ENCODE assay signal across 1 cellular context in the genomic region with DNA sequence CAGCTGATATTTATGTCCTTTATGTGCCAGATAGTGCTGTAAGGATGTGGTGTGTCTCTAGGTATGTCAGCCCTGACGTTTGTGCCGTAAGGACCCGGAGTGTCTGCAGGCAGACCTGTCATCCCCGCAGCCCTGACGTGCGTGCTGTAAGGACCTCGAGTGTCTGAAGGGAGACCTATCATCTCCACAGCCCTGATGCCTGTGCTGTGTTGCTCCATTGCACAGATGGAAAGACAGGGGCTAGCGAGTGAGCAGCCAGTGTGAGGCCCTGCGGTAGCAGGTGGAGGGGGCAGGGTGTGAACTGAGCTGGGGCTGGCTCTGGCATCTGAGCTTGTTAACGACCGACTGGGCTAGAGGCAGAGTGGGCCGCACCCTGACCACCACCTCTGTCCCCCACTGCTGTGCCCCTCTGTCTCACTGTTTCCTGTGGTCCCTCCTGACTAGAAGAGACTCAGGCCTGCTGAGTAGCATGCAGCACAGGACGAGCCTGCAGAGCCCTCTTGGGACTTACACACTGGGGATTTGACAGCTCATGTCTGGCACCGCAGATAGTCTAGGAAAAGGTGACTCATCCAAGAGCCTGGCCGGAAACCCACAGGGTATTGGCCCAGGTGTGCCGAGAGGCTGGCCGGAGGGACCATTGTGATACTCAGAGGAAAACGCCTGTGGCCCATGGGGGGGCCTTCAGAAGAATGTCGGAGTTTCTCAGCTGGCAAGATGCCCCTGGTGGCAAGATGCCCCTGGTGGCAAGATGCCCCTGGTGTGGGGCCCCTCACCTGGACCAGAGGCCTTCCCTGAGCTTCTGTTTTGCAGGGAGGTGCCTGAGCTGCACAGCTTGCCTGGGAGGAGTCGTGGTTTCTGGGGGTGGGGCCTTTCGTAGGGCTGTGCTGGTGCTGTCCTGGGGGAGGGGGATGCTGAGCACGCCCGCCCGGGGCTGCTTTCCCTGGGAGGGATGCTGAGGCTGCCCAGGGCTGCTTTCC.
TF ChIP-seq lines count a peak whose summit lies in the region.

No MANE protein-coding gene starts in this region.

TF ChIP-seq in K562, 482 proteins besides CTCF, POLR2A, EP300 and RAD21 (continued from another document and continues in another):
- TF ChIP-seq, protein P1, sequence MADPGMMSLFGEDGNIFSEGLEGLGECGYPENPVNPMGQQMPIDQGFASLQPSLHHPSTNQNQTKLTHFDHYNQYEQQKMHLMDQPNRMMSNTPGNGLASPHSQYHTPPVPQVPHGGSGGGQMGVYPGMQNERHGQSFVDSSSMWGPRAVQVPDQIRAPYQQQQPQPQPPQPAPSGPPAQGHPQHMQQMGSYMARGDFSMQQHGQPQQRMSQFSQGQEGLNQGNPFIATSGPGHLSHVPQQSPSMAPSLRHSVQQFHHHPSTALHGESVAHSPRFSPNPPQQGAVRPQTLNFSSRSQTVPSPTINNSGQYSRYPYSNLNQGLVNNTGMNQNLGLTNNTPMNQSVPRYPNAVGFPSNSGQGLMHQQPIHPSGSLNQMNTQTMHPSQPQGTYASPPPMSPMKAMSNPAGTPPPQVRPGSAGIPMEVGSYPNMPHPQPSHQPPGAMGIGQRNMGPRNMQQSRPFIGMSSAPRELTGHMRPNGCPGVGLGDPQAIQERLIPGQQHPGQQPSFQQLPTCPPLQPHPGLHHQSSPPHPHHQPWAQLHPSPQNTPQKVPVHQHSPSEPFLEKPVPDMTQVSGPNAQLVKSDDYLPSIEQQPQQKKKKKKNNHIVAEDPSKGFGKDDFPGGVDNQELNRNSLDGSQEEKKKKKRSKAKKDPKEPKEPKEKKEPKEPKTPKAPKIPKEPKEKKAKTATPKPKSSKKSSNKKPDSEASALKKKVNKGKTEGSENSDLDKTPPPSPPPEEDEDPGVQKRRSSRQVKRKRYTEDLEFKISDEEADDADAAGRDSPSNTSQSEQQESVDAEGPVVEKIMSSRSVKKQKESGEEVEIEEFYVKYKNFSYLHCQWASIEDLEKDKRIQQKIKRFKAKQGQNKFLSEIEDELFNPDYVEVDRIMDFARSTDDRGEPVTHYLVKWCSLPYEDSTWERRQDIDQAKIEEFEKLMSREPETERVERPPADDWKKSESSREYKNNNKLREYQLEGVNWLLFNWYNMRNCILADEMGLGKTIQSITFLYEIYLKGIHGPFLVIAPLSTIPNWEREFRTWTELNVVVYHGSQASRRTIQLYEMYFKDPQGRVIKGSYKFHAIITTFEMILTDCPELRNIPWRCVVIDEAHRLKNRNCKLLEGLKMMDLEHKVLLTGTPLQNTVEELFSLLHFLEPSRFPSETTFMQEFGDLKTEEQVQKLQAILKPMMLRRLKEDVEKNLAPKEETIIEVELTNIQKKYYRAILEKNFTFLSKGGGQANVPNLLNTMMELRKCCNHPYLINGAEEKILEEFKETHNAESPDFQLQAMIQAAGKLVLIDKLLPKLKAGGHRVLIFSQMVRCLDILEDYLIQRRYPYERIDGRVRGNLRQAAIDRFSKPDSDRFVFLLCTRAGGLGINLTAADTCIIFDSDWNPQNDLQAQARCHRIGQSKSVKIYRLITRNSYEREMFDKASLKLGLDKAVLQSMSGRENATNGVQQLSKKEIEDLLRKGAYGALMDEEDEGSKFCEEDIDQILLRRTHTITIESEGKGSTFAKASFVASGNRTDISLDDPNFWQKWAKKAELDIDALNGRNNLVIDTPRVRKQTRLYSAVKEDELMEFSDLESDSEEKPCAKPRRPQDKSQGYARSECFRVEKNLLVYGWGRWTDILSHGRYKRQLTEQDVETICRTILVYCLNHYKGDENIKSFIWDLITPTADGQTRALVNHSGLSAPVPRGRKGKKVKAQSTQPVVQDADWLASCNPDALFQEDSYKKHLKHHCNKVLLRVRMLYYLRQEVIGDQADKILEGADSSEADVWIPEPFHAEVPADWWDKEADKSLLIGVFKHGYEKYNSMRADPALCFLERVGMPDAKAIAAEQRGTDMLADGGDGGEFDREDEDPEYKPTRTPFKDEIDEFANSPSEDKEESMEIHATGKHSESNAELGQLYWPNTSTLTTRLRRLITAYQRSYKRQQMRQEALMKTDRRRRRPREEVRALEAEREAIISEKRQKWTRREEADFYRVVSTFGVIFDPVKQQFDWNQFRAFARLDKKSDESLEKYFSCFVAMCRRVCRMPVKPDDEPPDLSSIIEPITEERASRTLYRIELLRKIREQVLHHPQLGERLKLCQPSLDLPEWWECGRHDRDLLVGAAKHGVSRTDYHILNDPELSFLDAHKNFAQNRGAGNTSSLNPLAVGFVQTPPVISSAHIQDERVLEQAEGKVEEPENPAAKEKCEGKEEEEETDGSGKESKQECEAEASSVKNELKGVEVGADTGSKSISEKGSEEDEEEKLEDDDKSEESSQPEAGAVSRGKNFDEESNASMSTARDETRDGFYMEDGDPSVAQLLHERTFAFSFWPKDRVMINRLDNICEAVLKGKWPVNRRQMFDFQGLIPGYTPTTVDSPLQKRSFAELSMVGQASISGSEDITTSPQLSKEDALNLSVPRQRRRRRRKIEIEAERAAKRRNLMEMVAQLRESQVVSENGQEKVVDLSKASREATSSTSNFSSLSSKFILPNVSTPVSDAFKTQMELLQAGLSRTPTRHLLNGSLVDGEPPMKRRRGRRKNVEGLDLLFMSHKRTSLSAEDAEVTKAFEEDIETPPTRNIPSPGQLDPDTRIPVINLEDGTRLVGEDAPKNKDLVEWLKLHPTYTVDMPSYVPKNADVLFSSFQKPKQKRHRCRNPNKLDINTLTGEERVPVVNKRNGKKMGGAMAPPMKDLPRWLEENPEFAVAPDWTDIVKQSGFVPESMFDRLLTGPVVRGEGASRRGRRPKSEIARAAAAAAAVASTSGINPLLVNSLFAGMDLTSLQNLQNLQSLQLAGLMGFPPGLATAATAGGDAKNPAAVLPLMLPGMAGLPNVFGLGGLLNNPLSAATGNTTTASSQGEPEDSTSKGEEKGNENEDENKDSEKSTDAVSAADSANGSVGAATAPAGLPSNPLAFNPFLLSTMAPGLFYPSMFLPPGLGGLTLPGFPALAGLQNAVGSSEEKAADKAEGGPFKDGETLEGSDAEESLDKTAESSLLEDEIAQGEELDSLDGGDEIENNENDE (IDR thresholded peaks at IDR 0.05; ENCODE audit: low read depth, low read length), result no peak
- TF ChIP-seq, protein P2, sequence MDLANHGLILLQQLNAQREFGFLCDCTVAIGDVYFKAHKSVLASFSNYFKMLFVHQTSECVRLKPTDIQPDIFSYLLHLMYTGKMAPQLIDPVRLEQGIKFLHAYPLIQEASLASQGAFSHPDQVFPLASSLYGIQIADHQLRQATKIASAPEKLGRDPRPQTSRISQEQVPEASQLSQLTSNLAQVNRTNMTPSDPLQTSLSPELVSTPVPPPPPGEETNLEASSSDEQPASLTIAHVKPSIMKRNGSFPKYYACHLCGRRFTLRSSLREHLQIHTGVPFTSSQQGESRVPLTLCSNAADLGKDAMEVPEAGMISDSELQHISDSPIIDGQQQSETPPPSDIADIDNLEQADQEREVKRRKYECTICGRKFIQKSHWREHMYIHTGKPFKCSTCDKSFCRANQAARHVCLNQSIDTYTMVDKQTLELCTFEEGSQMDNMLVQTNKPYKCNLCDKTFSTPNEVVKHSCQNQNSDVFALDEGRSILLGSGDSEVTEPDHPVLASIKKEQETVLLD (IDR thresholded peaks at IDR 0.05), result no peak
- no peak for TF ChIP-seq ETV6 (IDR thresholded peaks at IDR 0.05; ENCODE audit: borderline replicate concordance in 1 of 2, low read depth in 2 of 2, low read length in 1 of 2)
- no peak for TF ChIP-seq ETV6 (CRISPR knock-in tag; IDR thresholded peaks at IDR 0.05; ENCODE audit: borderline replicate concordance)
- 0 out of 4 replicates have a peak, but pooled peaks of 1 of the 2 experiments have one; percentile 23 for TF ChIP-seq MAZ (CRISPR knock-in tag; conservative IDR thresholded peaks at IDR 0.05 in 1 of 2, IDR thresholded peaks at IDR 0.05 in 1 of 2)
- TF ChIP-seq, protein P3, sequence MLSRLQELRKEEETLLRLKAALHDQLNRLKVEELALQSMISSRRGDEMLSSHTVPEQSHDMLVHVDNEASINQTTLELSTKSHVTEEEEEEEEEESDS (CRISPR knock-in tag; IDR thresholded peaks at IDR 0.05), result no peak
- no peak for TF ChIP-seq ZNF212 (CRISPR knock-in tag; IDR thresholded peaks at IDR 0.05)
- no peak for TF ChIP-seq ZNF282 (CRISPR knock-in tag; IDR thresholded peaks at IDR 0.05)
- no peak for TF ChIP-seq HDAC3 (IDR thresholded peaks at IDR 0.05; ENCODE audit: borderline replicate concordance, partially characterized antibody)
- no peak for TF ChIP-seq SREBF1 (IDR thresholded peaks at IDR 0.05; ENCODE audit: borderline replicate concordance, low read depth, low read length)
- TF ChIP-seq JUN (IDR thresholded peaks at IDR 0.05; ENCODE audit: borderline replicate concordance, low read depth, low read length), result peak; percentile 98
- peak; percentile 71; the same call in 1 of the 2 replicates for TF ChIP-seq JUN (CRISPR knock-in tag; IDR thresholded peaks at IDR 0.05; ENCODE audit: borderline replicate concordance)
- TF ChIP-seq, protein P4, sequence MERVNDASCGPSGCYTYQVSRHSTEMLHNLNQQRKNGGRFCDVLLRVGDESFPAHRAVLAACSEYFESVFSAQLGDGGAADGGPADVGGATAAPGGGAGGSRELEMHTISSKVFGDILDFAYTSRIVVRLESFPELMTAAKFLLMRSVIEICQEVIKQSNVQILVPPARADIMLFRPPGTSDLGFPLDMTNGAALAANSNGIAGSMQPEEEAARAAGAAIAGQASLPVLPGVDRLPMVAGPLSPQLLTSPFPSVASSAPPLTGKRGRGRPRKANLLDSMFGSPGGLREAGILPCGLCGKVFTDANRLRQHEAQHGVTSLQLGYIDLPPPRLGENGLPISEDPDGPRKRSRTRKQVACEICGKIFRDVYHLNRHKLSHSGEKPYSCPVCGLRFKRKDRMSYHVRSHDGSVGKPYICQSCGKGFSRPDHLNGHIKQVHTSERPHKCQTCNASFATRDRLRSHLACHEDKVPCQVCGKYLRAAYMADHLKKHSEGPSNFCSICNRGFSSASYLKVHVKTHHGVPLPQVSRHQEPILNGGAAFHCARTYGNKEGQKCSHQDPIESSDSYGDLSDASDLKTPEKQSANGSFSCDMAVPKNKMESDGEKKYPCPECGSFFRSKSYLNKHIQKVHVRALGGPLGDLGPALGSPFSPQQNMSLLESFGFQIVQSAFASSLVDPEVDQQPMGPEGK (CRISPR knock-in tag; IDR thresholded peaks at IDR 0.05; ENCODE audit: borderline replicate concordance), result no peak
- peak; percentile 77 for TF ChIP-seq ETV1 (tag; conservative IDR thresholded peaks at IDR 0.05; ENCODE audit: low read depth)
- no peak for TF ChIP-seq CBX3 (IDR thresholded peaks at IDR 0.05; ENCODE audit: borderline replicate concordance in 1 of 2, low read length in 2 of 2)
- no peak for TF ChIP-seq SETDB1 (IDR thresholded peaks at IDR 0.05; ENCODE audit: low read length)
- TF ChIP-seq BRCA1 (IDR thresholded peaks at IDR 0.05), result no peak
- TF ChIP-seq BRCA1 (CRISPR knock-in tag; IDR thresholded peaks at IDR 0.05), result no peak
- no peak for TF ChIP-seq ZNF644 (tag; IDR thresholded peaks at IDR 0.05; ENCODE audit: low read depth)
- no peak for TF ChIP-seq NCOA6 (IDR thresholded peaks at IDR 0.05)
- no peak for TF ChIP-seq NR2F6 (CRISPR knock-in tag; IDR thresholded peaks at IDR 0.05)
- peak; percentile 86 for TF ChIP-seq CTBP1 (IDR thresholded peaks at IDR 0.05; ENCODE audit: borderline replicate concordance)
- 0 out of 2 replicates have a peak, but pooled peaks have one; percentile 20 for TF ChIP-seq GATA2 (CRISPR knock-in tag; IDR thresholded peaks at IDR 0.05)
- TF ChIP-seq POLR2B (IDR thresholded peaks at IDR 0.05; ENCODE audit: low read depth, partially characterized antibody), result no peak
- TF ChIP-seq ESRRA (IDR thresholded peaks at IDR 0.05; ENCODE audit: borderline replicate concordance, low read depth), result no peak
- no peak for TF ChIP-seq PHF20 (IDR thresholded peaks at IDR 0.05; ENCODE audit: partially characterized antibody)
- TF ChIP-seq MCM3 (IDR thresholded peaks at IDR 0.05), result no peak
- TF ChIP-seq, protein P5, sequence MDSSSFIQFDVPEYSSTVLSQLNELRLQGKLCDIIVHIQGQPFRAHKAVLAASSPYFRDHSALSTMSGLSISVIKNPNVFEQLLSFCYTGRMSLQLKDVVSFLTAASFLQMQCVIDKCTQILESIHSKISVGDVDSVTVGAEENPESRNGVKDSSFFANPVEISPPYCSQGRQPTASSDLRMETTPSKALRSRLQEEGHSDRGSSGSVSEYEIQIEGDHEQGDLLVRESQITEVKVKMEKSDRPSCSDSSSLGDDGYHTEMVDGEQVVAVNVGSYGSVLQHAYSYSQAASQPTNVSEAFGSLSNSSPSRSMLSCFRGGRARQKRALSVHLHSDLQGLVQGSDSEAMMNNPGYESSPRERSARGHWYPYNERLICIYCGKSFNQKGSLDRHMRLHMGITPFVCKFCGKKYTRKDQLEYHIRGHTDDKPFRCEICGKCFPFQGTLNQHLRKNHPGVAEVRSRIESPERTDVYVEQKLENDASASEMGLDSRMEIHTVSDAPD (CRISPR knock-in tag; IDR thresholded peaks at IDR 0.05), result no peak
- peak; percentile 33 for TF ChIP-seq CCNT2 (IDR thresholded peaks at IDR 0.05; ENCODE audit: borderline replicate concordance, extremely low read depth, insufficient read length, low read depth, low read length)
- TF ChIP-seq ZNF224 (CRISPR knock-in tag; IDR thresholded peaks at IDR 0.05), result no peak
- no peak for TF ChIP-seq PRMT5 (CRISPR knock-in tag; IDR thresholded peaks at IDR 0.05)
- no peak for TF ChIP-seq NONO (IDR thresholded peaks at IDR 0.05; ENCODE audit: low read depth in 2 of 2, low read length in 1 of 2)
- peak; percentile 78 for TF ChIP-seq FOS (IDR thresholded peaks at IDR 0.05; ENCODE audit: extremely low read depth, insufficient read length)
- TF ChIP-seq, protein P6, sequence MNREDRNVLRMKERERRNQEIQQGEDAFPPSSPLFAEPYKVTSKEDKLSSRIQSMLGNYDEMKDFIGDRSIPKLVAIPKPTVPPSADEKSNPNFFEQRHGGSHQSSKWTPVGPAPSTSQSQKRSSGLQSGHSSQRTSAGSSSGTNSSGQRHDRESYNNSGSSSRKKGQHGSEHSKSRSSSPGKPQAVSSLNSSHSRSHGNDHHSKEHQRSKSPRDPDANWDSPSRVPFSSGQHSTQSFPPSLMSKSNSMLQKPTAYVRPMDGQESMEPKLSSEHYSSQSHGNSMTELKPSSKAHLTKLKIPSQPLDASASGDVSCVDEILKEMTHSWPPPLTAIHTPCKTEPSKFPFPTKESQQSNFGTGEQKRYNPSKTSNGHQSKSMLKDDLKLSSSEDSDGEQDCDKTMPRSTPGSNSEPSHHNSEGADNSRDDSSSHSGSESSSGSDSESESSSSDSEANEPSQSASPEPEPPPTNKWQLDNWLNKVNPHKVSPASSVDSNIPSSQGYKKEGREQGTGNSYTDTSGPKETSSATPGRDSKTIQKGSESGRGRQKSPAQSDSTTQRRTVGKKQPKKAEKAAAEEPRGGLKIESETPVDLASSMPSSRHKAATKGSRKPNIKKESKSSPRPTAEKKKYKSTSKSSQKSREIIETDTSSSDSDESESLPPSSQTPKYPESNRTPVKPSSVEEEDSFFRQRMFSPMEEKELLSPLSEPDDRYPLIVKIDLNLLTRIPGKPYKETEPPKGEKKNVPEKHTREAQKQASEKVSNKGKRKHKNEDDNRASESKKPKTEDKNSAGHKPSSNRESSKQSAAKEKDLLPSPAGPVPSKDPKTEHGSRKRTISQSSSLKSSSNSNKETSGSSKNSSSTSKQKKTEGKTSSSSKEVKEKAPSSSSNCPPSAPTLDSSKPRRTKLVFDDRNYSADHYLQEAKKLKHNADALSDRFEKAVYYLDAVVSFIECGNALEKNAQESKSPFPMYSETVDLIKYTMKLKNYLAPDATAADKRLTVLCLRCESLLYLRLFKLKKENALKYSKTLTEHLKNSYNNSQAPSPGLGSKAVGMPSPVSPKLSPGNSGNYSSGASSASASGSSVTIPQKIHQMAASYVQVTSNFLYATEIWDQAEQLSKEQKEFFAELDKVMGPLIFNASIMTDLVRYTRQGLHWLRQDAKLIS (CRISPR knock-in tag; IDR thresholded peaks at IDR 0.05), result no peak
- no peak for TF ChIP-seq ZNF444 (CRISPR knock-in tag; IDR thresholded peaks at IDR 0.05)
- no peak for TF ChIP-seq RAD51 (IDR thresholded peaks at IDR 0.05; ENCODE audit: borderline replicate concordance, low read depth)
